In genomic region chr12:50845021-50845647, GRCh38 we compare ENCODE assay signal across 19 cellular contexts. TPM values are rescaled to one million over a fixed set of nuclear protein-coding genes. Genes with fewer than 3 reads are reported as not detected.
A peak's percentile ranks its signal among the peaks of the same experiment; 100 is the strongest.
DNase-seq lines count a peak whose midpoint lies in the region; ATAC-seq, FAIRE-seq and TF ChIP-seq lines count a peak whose summit lies in the region.
"Had no signal": no experiment of that assay in that cellular context is flagged by ENCODE, and none has a peak within 500 bp of the region (broad histone marks: within the 10 kb centered on the region; RNA-seq: fewer than 3 reads in every experiment).

No MANE protein-coding gene starts in this region.

- no peak for TF ChIP-seq CTCF in endothelial cell of umbilical vein (IDR thresholded peaks at IDR 0.05; ENCODE audit: extremely low read depth in 1 of 2, insufficient read depth in 1 of 2, low read depth in 1 of 2, low read length in 2 of 2)

- ATAC-seq in GM21526 (IDR thresholded peaks at IDR 0.05; ENCODE audit: low FRiP score, unreplicated experiment), result no peak
- ATAC-seq in HG02588 (IDR thresholded peaks at IDR 0.05; ENCODE audit: unreplicated experiment), result no peak

- no peaks in the 10 kb centered on the region for H3K79me2 ChIP-seq in endothelial cell of umbilical vein (ENCODE audit: control insufficient read depth, insufficient read depth, low read length)

- H4K20me1 ChIP-seq in endothelial cell of umbilical vein (replicated peaks; ENCODE audit: control insufficient read depth, extremely low read depth, insufficient read depth, low read length), result no peaks in the 10 kb centered on the region

- no peaks in the 10 kb centered on the region for H3K36me3 ChIP-seq in endothelial cell of umbilical vein (ENCODE audit: control insufficient read depth in 2 of 2, extremely low read depth in 1 of 2, insufficient read depth in 2 of 2, low read length in 2 of 2)
- H3K36me3 ChIP-seq: SJSA1 had no signal

- POLR2A ChIA-PET in endothelial cell of umbilical vein (lab: Charles Lee), result no interaction called here

- no peaks in the 10 kb centered on the region for H3K9me1 ChIP-seq in endothelial cell of umbilical vein (replicated peaks; ENCODE audit: control insufficient read depth, extremely low read depth, insufficient read depth, low read length)

- TF ChIP-seq POLR2A in endothelial cell of umbilical vein (IDR thresholded peaks at IDR 0.05; ENCODE audit: low read depth, low read length), result no peak

- H3K4me2 ChIP-seq in endothelial cell of umbilical vein (ENCODE audit: insufficient read depth, low read length), result no peak overlapping the region

- H3K9me3 ChIP-seq in endothelial cell of umbilical vein (replicated peaks; ENCODE audit: control insufficient read depth, insufficient read depth, low read length), result no peaks in the 10 kb centered on the region

- no peaks in the 10 kb centered on the region for H3K4me1 ChIP-seq in endothelial cell of umbilical vein (ENCODE audit: control insufficient read depth, extremely low read depth, insufficient read depth, low read length)
- H3K4me1 ChIP-seq: SJSA1 had no signal

- CTCF ChIA-PET in endothelial cell of umbilical vein (lab: Charles Lee), result interaction anchor here (0.7 to 1.3 kb wide), 4 partner anchors 9 to 496 kb away, joined by 3 to 4 read pairs (median 3); no protein-coding TSS in a partner anchor

- peaks cover 0 to 4% of the 10 kb centered on the region in 2 experiments for H3K27me3 ChIP-seq in endothelial cell of umbilical vein (ENCODE audit: control insufficient read depth in 2 of 2, insufficient read depth in 2 of 2, low read length in 2 of 2)
- H3K27me3 ChIP-seq: SJSA1 had no signal

- H3K9ac ChIP-seq in endothelial cell of umbilical vein (replicated peaks; ENCODE audit: extremely low read depth, insufficient read depth, low read length), result no peak overlapping the region

- no peak overlapping the region for H3K4me3 ChIP-seq in endothelial cell of umbilical vein (replicated peaks in 1 of 3; ENCODE audit: insufficient read depth in 1 of 3, low read depth in 1 of 3, low read length in 3 of 3)
- H3K4me3 ChIP-seq: SJSA1 had no signal

- FAIRE-seq in endothelial cell of umbilical vein (lab: Jason Lieb, UNC) (no peak), urothelium cell line (lab: Jason Lieb, UNC) (no peak)

- DNase-seq in ELR (ENCODE audit: low read depth) (peak; percentile 15), LHCN-M2 (ENCODE audit: low read depth) (peak; percentile 33), endothelial cell of umbilical vein (ENCODE audit: low read depth, low spot score) (no peak), kidney tubule cell (ENCODE audit: low spot score) (peak; percentile 24), urothelium cell line (ENCODE audit: low spot score) (no peak), NCI-H128 (lab: John Stamatoyannopoulos, UW; ENCODE audit: unreplicated experiment) (no peak)
- DNase-seq: Calu3; CD4-positive, alpha-beta T cell; DMS79 treated with DMSO at 0.1 percent for 48 hours; GF-D8; H7; NCI-H345; NCI-H526 treated with DMSO at 0.1 percent for 48 hours had no signal

- no peak overlapping the region for H3K27ac ChIP-seq in endothelial cell of umbilical vein (ENCODE audit: insufficient read depth, low read depth, low read length)
- H3K27ac ChIP-seq: RWPE1, SJSA1 had no signal

- BruUV-seq in endothelial cell of umbilical vein (replicated peaks; lab: Mats Ljungman, UMichigan), result no TSS peak

- intact Hi-C loops in endothelial cell of umbilical vein (cut with micrococcal nuclease), result no loop called here

- H2AFZ ChIP-seq in endothelial cell of umbilical vein (ENCODE audit: low read depth, low read length), result no peak overlapping the region

- dilution Hi-C loops in endothelial cell of umbilical vein (cut with MboI; ENCODE audit: extremely low pct_ligation_motif_present, low sequenced_read_pairs), result no loop called here

TF ChIP-seq in endothelial cell of umbilical vein, 7 proteins besides CTCF, POLR2A, EP300 and RAD21:
- TF ChIP-seq GATA2 (IDR thresholded peaks at IDR 0.05; ENCODE audit: insufficient read depth, insufficient read length, low read depth, low read length) (no peak), POLR2AphosphoS5 (IDR thresholded peaks at IDR 0.05; ENCODE audit: insufficient read depth, low read depth, low read length) (no peak), EZH2 (IDR thresholded peaks at IDR 0.05; ENCODE audit: borderline replicate concordance, low read depth, low read length, severe bottlenecking) (no peak), JUN (IDR thresholded peaks at IDR 0.05; ENCODE audit: borderline replicate concordance, insufficient read depth, insufficient read length, low read depth) (no peak), MAX (IDR thresholded peaks at IDR 0.05; ENCODE audit: insufficient read depth, insufficient read length) (no peak), MYC (IDR thresholded peaks at IDR 0.05; ENCODE audit: low read depth, low read length) (no peak), FOS (IDR thresholded peaks at IDR 0.05; ENCODE audit: borderline replicate concordance, insufficient read depth, low read length) (peak; percentile 19)
TF ChIP-seq in endothelial cell of umbilical vein: peak in this region for 1.

RNA-seq across cellular contexts. Expression of gene TMPRSS12, which starts 2.4 kb away (rescaled TPM):
- total RNA-seq in LHCN-M2 (2014; rRNA removed), result not detected in 2 replicates
- not detected for polyA plus RNA-seq in LHCN-M2 (2012)
- total RNA-seq in endothelial cell of umbilical vein, result not detected in 2 replicates
- not detected in 2 replicates for polyA plus RNA-seq in endothelial cell of umbilical vein
- not detected in 2 replicates for polyA plus RNA-seq in endothelial cell of umbilical vein (2011; cell fraction: cytosol; rRNA removed)
- polyA plus RNA-seq in endothelial cell of umbilical vein (2011; cell fraction: nucleus; rRNA removed), result not detected in 2 replicates
- not detected in 2 replicates for polyA plus RNA-seq in endothelial cell of umbilical vein (2012)
- not detected in 2 replicates for polyA minus RNA-seq in endothelial cell of umbilical vein
- not detected for polyA minus RNA-seq in endothelial cell of umbilical vein (2011; cell fraction: cytosol; rRNA and poly(A)+ RNA removed)
- polyA minus RNA-seq in endothelial cell of umbilical vein (2011; cell fraction: nucleus; rRNA and poly(A)+ RNA removed), result not detected in 2 replicates
- total RNA-seq: Calu3; CD4-positive, alpha-beta T cell; H7; OCI-LY7; SJSA1 had no signal
- polyA plus RNA-seq: IgD-negative memory B cell had no signal

Comparison
In these comparisons a context has a peak if more than half of its experiments do, and no peak if none do; other contexts are left out.
1. DNase-seq: peak in ELR (single experiment), LHCN-M2 (single experiment) and kidney tubule cell (single experiment); none in endothelial cell of umbilical vein (single experiment), urothelium cell line (single experiment) and NCI-H128 (single experiment).